In the genomic region with DNA sequence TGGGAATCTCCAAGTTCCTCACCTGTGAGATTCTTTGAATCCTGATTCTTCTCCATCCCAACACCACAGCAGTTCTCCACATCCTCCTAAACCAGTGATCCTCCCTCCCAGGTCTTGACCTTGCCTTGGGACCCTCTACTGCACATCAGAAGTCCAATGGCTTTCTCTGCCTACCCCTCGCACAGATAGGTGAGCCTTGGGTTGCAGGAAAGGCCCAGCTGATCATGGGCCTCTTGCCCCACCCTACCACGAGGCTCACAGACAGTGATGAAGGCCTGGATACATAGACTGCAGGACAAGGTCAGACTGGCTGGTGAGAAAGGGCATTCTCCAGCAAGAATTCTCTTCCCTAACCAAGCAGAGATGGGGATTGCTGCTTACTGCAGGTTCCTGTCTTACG, we compare ENCODE assay signal across 11 cellular contexts. TPM values are rescaled to one million over a fixed set of nuclear protein-coding genes. Genes with fewer than 3 reads are reported as not detected.
DNase-seq lines count a peak whose midpoint lies in the region; ATAC-seq and TF ChIP-seq lines count a peak whose summit lies in the region.
"Had no signal": no experiment of that assay in that cellular context is flagged by ENCODE, and none has a peak within 500 bp of the region (broad histone marks: within the 10 kb centered on the region; RNA-seq: fewer than 3 reads in every experiment).

No MANE protein-coding gene starts in this region.

- no peaks in the 10 kb centered on the region for H3K27me3 Mint-ChIP-seq in neural progenitor cell (ENCODE audit: insufficient read depth, low read depth)

- no peaks in the 10 kb centered on the region for H3K79me2 ChIP-seq in neural progenitor cell (ENCODE audit: low read depth)

- H3K36me3 Mint-ChIP-seq in neural progenitor cell = peaks cover 4% of the 10 kb centered on the region

- H3K4me1 Mint-ChIP-seq in neural progenitor cell = peaks cover 40% of the 10 kb centered on the region

- no peak overlapping the region for H3K4me2 ChIP-seq in neural progenitor cell

- POLR2A ChIA-PET in A673 (lab: Charles Lee; ENCODE audit: low non-redundant PET) = interaction anchor here (0.6 kb wide), 2 partner anchors 11 to 1106 kb away, joined by 3 to 4 read pairs; no protein-coding TSS in a partner anchor

- H4K20me1 ChIP-seq in neural progenitor cell (ENCODE audit: low read depth) = peaks cover 8% of the 10 kb centered on the region

- DNase-seq in right atrium auricular region (ENCODE audit: low spot score) (no peak), left cardiac atrium (no peak), foreskin fibroblast (no peak), neural progenitor cell (ENCODE audit: low spot score) (no peak), vagina (ENCODE audit: extremely low spot score in 2 of 2) (no peak), NCI-H1417 treated with DMSO at 0.1 percent for 48 hours (lab: John Stamatoyannopoulos, UW) (no peak), A673 (ENCODE audit: low spot score) (no peak)
- DNase-seq: stimulated activated naive CD4-positive, alpha-beta T cell had no signal

- ATAC-seq in left cardiac atrium = no peak
- no peak for ATAC-seq in GM18498 (IDR thresholded peaks at IDR 0.05; ENCODE audit: unreplicated experiment)
- ATAC-seq: activated CD4-positive, CD25-positive, alpha-beta regulatory T cell treated with anti-CD3 and anti-CD28 coated beads, Interleukin-2, amount 50 U/mL, for 24 hours had no signal

- H3K4me1 ChIP-seq in right atrium auricular region (peaks cover 0 to 41% of the 10 kb centered on the region in 2 donors), neural progenitor cell (peaks cover 24% of the 10 kb centered on the region), vagina (peaks cover 53% of the 10 kb centered on the region), A673 (ENCODE audit: insufficient read depth, low read length, poor library complexity, severe bottlenecking) (peaks cover 11% of the 10 kb centered on the region)

- H3K9me3 Mint-ChIP-seq in neural progenitor cell = no peaks in the 10 kb centered on the region

- peak overlapping the region; percentile 23 for H3K4me3 Mint-ChIP-seq in neural progenitor cell

- peaks cover 28% of the 10 kb centered on the region for H3F3A ChIP-seq in neural progenitor cell (ENCODE audit: low read depth)

- no peak for TF ChIP-seq POLR2A in vagina (IDR thresholded peaks at IDR 0.05)

- H3K27ac ChIP-seq in right atrium auricular region (peak overlapping the region; percentile 89 to 93), neural progenitor cell (no peak overlapping the region), vagina (peak overlapping the region; percentile 91), A673 (ENCODE audit: low read depth, low read length, poor library complexity, severe bottlenecking) (no peak overlapping the region)

- H3K9ac ChIP-seq in neural progenitor cell = no peak overlapping the region

- intact Hi-C loops in left cardiac atrium (cut with DNase I) = no loop called here
- intact Hi-C loops in vagina (cut with DNase I) = no loop called here
- intact Hi-C loops in A673 (cut with micrococcal nuclease; ENCODE audit: unreplicated experiment) = no loop called here

- BruUV-seq in A673 (replicated peaks; lab: Mats Ljungman, UMichigan) = no TSS peak

- H3K9me3 ChIP-seq in right atrium auricular region (no peaks in the 10 kb centered on the region), neural progenitor cell (ENCODE audit: low read depth) (no peaks in the 10 kb centered on the region), vagina (no peaks in the 10 kb centered on the region), A673 (ENCODE audit: low read depth, low read length, poor library complexity, severe bottlenecking) (no peaks in the 10 kb centered on the region)

- peak overlapping the region; percentile 58 to 59 for H3K4me3 ChIP-seq in right atrium auricular region
- H3K4me3 ChIP-seq in foreskin fibroblast (ENCODE audit: low read depth in 1 of 2, low read length in 2 of 2) = peak overlapping the region; percentile 43 to 84
- H3K4me3 ChIP-seq in neural progenitor cell = no peak overlapping the region
- H3K4me3 ChIP-seq in vagina = peak overlapping the region; percentile 47 to 66
- no peak overlapping the region for H3K4me3 ChIP-seq in A673 (ENCODE audit: low read depth, low read length, poor library complexity, severe bottlenecking)

- H2AFZ ChIP-seq in neural progenitor cell (replicated peaks) = no peak overlapping the region

- H3K36me3 ChIP-seq in right atrium auricular region = peaks cover 51% of the 10 kb centered on the region
- H3K36me3 ChIP-seq in neural progenitor cell = no peaks in the 10 kb centered on the region
- peaks cover 0 to 9% of the 10 kb centered on the region in 2 donors for H3K36me3 ChIP-seq in vagina
- H3K36me3 ChIP-seq in A673 (ENCODE audit: insufficient read depth, low read length, poor library complexity, severe bottlenecking) = no peaks in the 10 kb centered on the region

- CTCF ChIA-PET in A673 (lab: Charles Lee) = interaction anchor here (0.5 kb wide), 1 partner anchor 39 kb away, joined by 8 read pairs; no protein-coding TSS in a partner anchor

- H3K27me3 ChIP-seq in right atrium auricular region (no peaks in the 10 kb centered on the region), neural progenitor cell (peaks cover 11% of the 10 kb centered on the region), vagina (no peaks in the 10 kb centered on the region), A673 (replicated peaks; ENCODE audit: insufficient read depth, low read depth, low read length, poor library complexity) (no peaks in the 10 kb centered on the region)

- H3K27ac Mint-ChIP-seq in neural progenitor cell = peak overlapping the region; percentile 5

- no peak for TF ChIP-seq CTCF in right atrium auricular region (IDR thresholded peaks at IDR 0.05)
- no peak for TF ChIP-seq CTCF in foreskin fibroblast (IDR thresholded peaks at IDR 0.05; ENCODE audit: low read depth, low read length)
- TF ChIP-seq CTCF in neural progenitor cell (IDR thresholded peaks at IDR 0.05) = no peak
- TF ChIP-seq CTCF in vagina (IDR thresholded peaks at IDR 0.05) = no peak
- no peak for TF ChIP-seq CTCF in A673 (conservative IDR thresholded peaks at IDR 0.05; ENCODE audit: low read depth, low read length)

RNA-seq across cellular contexts. Expression of a gene that starts 0.8 kb away (rescaled TPM):
- total RNA-seq in right atrium auricular region (1,000 to 10,000 TPM; 3,211 to 3,527 TPM), left cardiac atrium (1,000 to 10,000 TPM; 2,432 to 3,075 TPM), neural progenitor cell (ENCODE audit: low replicate concordance) (0.93 and 2.2 TPM in 2 replicates), vagina (16.7 TPM), A673 (2021) (0.66 TPM in 1 of 2 replicates, not detected in the other)
- total RNA-seq: SK-MEL-5 had no signal

RNA-seq across cellular contexts. Expression of a gene that starts 41.0 kb away (rescaled TPM):
- total RNA-seq in right atrium auricular region (1 to 10 TPM in 1 of 2 donors, under 1 TPM in 1; 0.70 to 3.8 TPM), left cardiac atrium (1 to 10 TPM; 2.4 to 2.9 TPM), neural progenitor cell (ENCODE audit: low replicate concordance) (9.6 and 30.1 TPM in 2 replicates), vagina (17.4 TPM), A673 (2021) (0.30 and 0.42 TPM in 2 replicates)

Comparison
In these comparisons a context has a peak if more than half of its experiments do, and no peak if none do; other contexts are left out.
1. H3K27ac ChIP-seq: peak in right atrium auricular region (2 of 2) and vagina (single experiment); none in neural progenitor cell (single experiment) and A673 (single experiment).
2. H3K4me3 ChIP-seq: peak in right atrium auricular region (2 of 2), foreskin fibroblast (2 of 2) and vagina (2 of 2); none in neural progenitor cell (single experiment) and A673 (single experiment).
3. RNA of a gene that starts 0.8 kb away (total RNA-seq): 3,211 to 3,527 TPM in right atrium auricular region and 2,432 to 3,075 TPM in left cardiac atrium; 16.7 TPM in vagina (single experiment), 0.93 to 2.2 TPM in neural progenitor cell and 0.66 TPM in A673; every median in the first group is over 100 times any median in the second.